In genomic region chr2:113521492-113521891, GRCh38 we compare ENCODE assay signal across 12 cellular contexts. TPM values are rescaled to one million over a fixed set of nuclear protein-coding genes. Genes with fewer than 3 reads are reported as not detected.
A peak's percentile ranks its signal among the peaks of the same experiment; 100 is the strongest.
DNase-seq lines count a peak whose midpoint lies in the region; ATAC-seq, FAIRE-seq and TF ChIP-seq lines count a peak whose summit lies in the region.
"Not testable (repeated sequence)": the region's sequence is repeated elsewhere in the genome, so short reads cannot be mapped to it uniquely, and the experiment has no call there.
"Had no signal": no experiment of that assay in that cellular context is flagged by ENCODE, and none has a peak within 500 bp of the region (broad histone marks: within the 10 kb centered on the region; RNA-seq: fewer than 3 reads in every experiment).

No MANE protein-coding gene starts in this region.

- H2BK120ac ChIP-seq in IMR-90 (ENCODE audit: low read depth, low read length): not testable (repeated sequence)

- H3K4ac ChIP-seq in IMR-90 (ENCODE audit: low read depth, low read length): not testable (repeated sequence)

- DNase-seq in A172 (ENCODE audit: low spot score): peak; percentile 5
- not testable (repeated sequence) for DNase-seq in IMR-90, PC-3, left lung
- peak; percentile 54 for DNase-seq in amniotic epithelial cell (ENCODE audit: low read depth)
- peak; percentile 7 for DNase-seq in fibroblast of the aortic adventitia (ENCODE audit: low read depth)

- not testable (repeated sequence) for H3F3A ChIP-seq in PC-3 (ENCODE audit: low read length, unreplicated experiment)

- H2AFZ ChIP-seq in IMR-90 (replicated peaks; ENCODE audit: low read length, poor library complexity); PC-3 (ENCODE audit: low read length): not testable (repeated sequence)

- not testable (repeated sequence) for BruUV-seq in IMR-90 (replicated peaks; lab: Mats Ljungman, UMichigan); PC-3 (replicated peaks; lab: Mats Ljungman, UMichigan)

- TF ChIP-seq CTCF in IMR-90 (conservative IDR thresholded peaks at IDR 0.05; ENCODE audit: low read depth, low read length); PC-3 (conservative IDR thresholded peaks at IDR 0.05; ENCODE audit: low read depth, low read length); fibroblast of the aortic adventitia (IDR thresholded peaks at IDR 0.05; ENCODE audit: insufficient read depth, low read length); left lung (IDR thresholded peaks at IDR 0.05): not testable (repeated sequence)

- not testable (repeated sequence) for H2BK20ac ChIP-seq in IMR-90 (ENCODE audit: low read depth, low read length)

- POLR2A ChIA-PET in IMR-90 (lab: Charles Lee; ENCODE audit: unreplicated experiment); PC-3 (lab: Charles Lee; ENCODE audit: unreplicated experiment): not testable (repeated sequence)

- not testable (repeated sequence) for H3K79me1 ChIP-seq in IMR-90 (ENCODE audit: low read depth in 1 of 2, low read length in 2 of 2)

- not testable (repeated sequence) for H2AK5ac ChIP-seq in IMR-90 (ENCODE audit: low read depth, low read length)

- H3K9ac ChIP-seq in IMR-90 (ENCODE audit: low read depth, low read length); PC-3 (ENCODE audit: low read length): not testable (repeated sequence)

- not testable (repeated sequence) for H3K9me3 ChIP-seq in IMR-90 (ENCODE audit: control insufficient read depth, insufficient read depth, low read length); PC-3 (ENCODE audit: low read length); left lung

- TF ChIP-seq RAD21 in IMR-90 (IDR thresholded peaks at IDR 0.05; ENCODE audit: low read length): not testable (repeated sequence)

- not testable (repeated sequence) for H3K56ac ChIP-seq in IMR-90 (ENCODE audit: extremely low read depth, insufficient read depth, low read length)

- not testable (repeated sequence) for H3K27ac ChIP-seq in IMR-90 (ENCODE audit: insufficient read depth, low read length); PC-3 (ENCODE audit: low read length); left lung

- H4K91ac ChIP-seq in IMR-90 (ENCODE audit: insufficient read depth, low read depth, low read length): not testable (repeated sequence)

- H4K20me1 ChIP-seq in IMR-90 (ENCODE audit: insufficient read depth, low read length); PC-3 (ENCODE audit: low read length): not testable (repeated sequence)

- not testable (repeated sequence) for H3K4me2 ChIP-seq in IMR-90 (ENCODE audit: low read depth, low read length); PC-3 (ENCODE audit: low read length)

- CTCF ChIA-PET in IMR-90 (lab: Yijun Ruan, JAX); PC-3 (lab: Charles Lee): not testable (repeated sequence)

- not testable (repeated sequence) for H3K36me3 ChIP-seq in IMR-90 (ENCODE audit: control insufficient read depth, insufficient read depth, low read length); PC-3 (ENCODE audit: low read depth, low read length); left lung

- H3K4me1 ChIP-seq in IMR-90 (ENCODE audit: control insufficient read depth, insufficient read depth, low read length); PC-3 (ENCODE audit: insufficient read depth, low read length); left lung: not testable (repeated sequence)

- not testable (repeated sequence) for H3K9me1 ChIP-seq in IMR-90 (ENCODE audit: insufficient read depth, low read length)

- dilution Hi-C loops in IMR-90 (cut with HindIII; ENCODE audit: low sequenced_read_pairs, unreplicated experiment): not testable (repeated sequence)

- not testable (repeated sequence) for H3K9me2 ChIP-seq in PC-3 (replicated peaks; ENCODE audit: low read length)

- not testable (repeated sequence) for H3K14ac ChIP-seq in IMR-90 (replicated peaks; ENCODE audit: low read depth, low read length)

- H3K27me3 ChIP-seq in IMR-90 (ENCODE audit: control insufficient read depth, insufficient read depth, low read length); PC-3 (ENCODE audit: low read length); left lung: not testable (repeated sequence)

- not testable (repeated sequence) for H3K79me2 ChIP-seq in PC-3 (ENCODE audit: low read length)

- not testable (repeated sequence) for H4K5ac ChIP-seq in IMR-90 (ENCODE audit: low read depth, low read length)

- ATAC-seq in IMR-90 (ENCODE audit: low read depth) (peak; percentile 56; the same call in 1 of the 2 replicates), PC-3 (peak; percentile 41), left lung (peak; percentile 37)

- not testable (repeated sequence) for H2BK15ac ChIP-seq in IMR-90 (ENCODE audit: low read depth, low read length)

- WGBS in IMR-90 (ENCODE audit: extremely low coverage in 2 of 2, insufficient read length in 1 of 2), 2 experiments: no CpG with 5 or more reads among the region's 5 CpGs

- not testable (repeated sequence) for H2AK9ac ChIP-seq in IMR-90 (replicated peaks; ENCODE audit: low read depth, low read length, poor library complexity)

- H3K23ac ChIP-seq in IMR-90 (ENCODE audit: low read depth, low read length): not testable (repeated sequence)

- H3K4me3 ChIP-seq in IMR-90 (ENCODE audit: insufficient read depth, low read depth, low read length); PC-3 (ENCODE audit: low read length); fibroblast of the aortic adventitia (ENCODE audit: low read depth, low read length); left lung: not testable (repeated sequence)

- intact Hi-C loops in IMR-90 (cut with micrococcal nuclease); PC-3 (cut with micrococcal nuclease); left lung (cut with DNase I): not testable (repeated sequence)

- not testable (repeated sequence) for H3K18ac ChIP-seq in IMR-90 (ENCODE audit: low read depth, low read length)

- not testable (repeated sequence) for H2BK5ac ChIP-seq in IMR-90 (ENCODE audit: low read depth, low read length, poor library complexity, severe bottlenecking)

- H4K8ac ChIP-seq in IMR-90 (ENCODE audit: low read depth in 2 of 2, low read length in 2 of 2): not testable (repeated sequence)

- not testable (repeated sequence) for TF ChIP-seq POLR2A in IMR-90 (IDR thresholded peaks at IDR 0.05; ENCODE audit: low read depth, low read length)

- peak; percentile 85 for FAIRE-seq in endometrium (lab: Jason Lieb, UNC)

- in situ Hi-C loops in IMR-90 (cut with MboI; ENCODE audit: low sequenced_read_pairs): not testable (repeated sequence)

RNA-seq across cellular contexts. Expression of gene FOXD4L1, which starts 23.0 kb away (rescaled TPM):
- total RNA-seq in A172 (2014; rRNA removed; shearing (Covaris generic)): 0.22 TPM in 1 of 2 replicates, not detected in the other
- not detected in 2 replicates for total RNA-seq in IMR-90 (2012; rRNA removed)
- not detected in 2 replicates for polyA plus RNA-seq in IMR-90 (2012; rRNA removed)
- polyA plus RNA-seq in IMR-90 (2012; cell fraction: cytosol; rRNA removed): not detected in 2 replicates
- polyA plus RNA-seq in IMR-90 (2012; cell fraction: nucleus; rRNA removed; ENCODE audit: low replicate concordance): 0.10 and 0.22 TPM in 2 replicates
- 0.33 TPM in 1 of 2 replicates, not detected in the other for total RNA-seq in PC-3 (2014; rRNA removed)
- total RNA-seq in fibroblast of the aortic adventitia (ENCODE audit: low replicate concordance): 0.09 and 0.16 TPM in 2 replicates
- under 1 TPM; 0.17 to 0.71 TPM for total RNA-seq in left lung
- total RNA-seq: A673; CD4-positive, CD25-positive, alpha-beta regulatory T cell had no signal
- polyA plus RNA-seq: CD14-positive monocyte; CD4-positive, alpha-beta memory T cell; CD8-positive, alpha-beta memory T cell had no signal
